12 cellular contexts compared by ENCODE assay signal in genomic region chr5:139296862-139297326, GRCh38. TPM values are rescaled to one million over a fixed set of nuclear protein-coding genes. Genes with fewer than 3 reads are reported as not detected.
A peak's percentile ranks its signal among the peaks of the same experiment; 100 is the strongest.
DNase-seq lines count a peak whose midpoint lies in the region; ATAC-seq and TF ChIP-seq lines count a peak whose summit lies in the region.
"Had no signal": no experiment of that assay in that cellular context is flagged by ENCODE, and none has a peak within 500 bp of the region (broad histone marks: within the 10 kb centered on the region; RNA-seq: fewer than 3 reads in every experiment).

No MANE protein-coding gene starts in this region.

- POLR2A ChIA-PET in CD8-positive, alpha-beta memory T cell (lab: Charles Lee), result interaction anchor here (0.6 to 1.7 kb wide), 4 partner anchors 9 to 45 kb away, joined by 3 to 6 read pairs (median 4); partner anchors contain the start of gene PAIP2

- peaks cover 70% of the 10 kb centered on the region for H3K4me1 ChIP-seq in CD8-positive, alpha-beta memory T cell (ENCODE audit: insufficient read depth, low read length)
- peaks cover 71% of the 10 kb centered on the region for H3K4me1 ChIP-seq in KMS-11 (ENCODE audit: low read depth, poor library complexity, severe bottlenecking)

- ATAC-seq in esophagus mucosa, result no peak

- H2AFZ ChIP-seq in KMS-11 (ENCODE audit: low read depth), result no peak overlapping the region

- TF ChIP-seq CTCF in KMS-11 (conservative IDR thresholded peaks at IDR 0.05; ENCODE audit: low read depth, low read length) (no peak), chondrocyte (IDR thresholded peaks at IDR 0.05) (no peak), neural crest cell (conservative IDR thresholded peaks at IDR 0.05) (no peak)

- H3K9me3 Mint-ChIP-seq in CD8-positive, alpha-beta memory T cell, result no peaks in the 10 kb centered on the region
- H3K9me3 Mint-ChIP-seq in chondrocyte (ENCODE audit: low read depth) (no peaks in the 10 kb centered on the region), neural crest cell (no peaks in the 10 kb centered on the region)
- H3K9me3 Mint-ChIP-seq: immature natural killer cell had no signal

- no peak overlapping the region for H3K4me3 ChIP-seq in CD8-positive, alpha-beta memory T cell (ENCODE audit: low read length)
- no peak overlapping the region for H3K4me3 ChIP-seq in KMS-11 (IDR thresholded peaks at IDR 0.05; ENCODE audit: insufficient read depth, low read depth, low read length)

- peaks cover 0 to 4% of the 10 kb centered on the region in 2 donors for H3K27me3 Mint-ChIP-seq in CD8-positive, alpha-beta memory T cell
- H3K27me3 Mint-ChIP-seq in chondrocyte (ENCODE audit: low read depth) (no peaks in the 10 kb centered on the region), neural crest cell (ENCODE audit: low read depth) (peaks cover 13% of the 10 kb centered on the region)

- H3K4me1 Mint-ChIP-seq in CD8-positive, alpha-beta memory T cell, result peaks cover 68 to 80% (median 79%) of the 10 kb centered on the region in 3 donors
- H3K4me1 Mint-ChIP-seq in chondrocyte (ENCODE audit: low read depth), result peaks cover 60% of the 10 kb centered on the region
- peaks cover 56% of the 10 kb centered on the region for H3K4me1 Mint-ChIP-seq in neural crest cell

- H3K36me3 ChIP-seq in CD8-positive, alpha-beta memory T cell (ENCODE audit: insufficient read depth, low read length), result no peaks in the 10 kb centered on the region
- no peaks in the 10 kb centered on the region for H3K36me3 ChIP-seq in KMS-11 (ENCODE audit: insufficient read depth)

- no peak for DNase-seq in CD8-positive, alpha-beta memory T cell
- DNase-seq in chondrocyte (ENCODE audit: low spot score), result no peak
- DNase-seq in neural crest cell (ENCODE audit: low read depth, low spot score), result no peak
- DNase-seq in NCI-H1436 (lab: John Stamatoyannopoulos, UW), result no peak
- DNase-seq in DMS 273 treated with DMSO at 0.1 percent for 48 hours (lab: John Stamatoyannopoulos, UW), result no peak
- no peak for DNase-seq in cerebellar cortex (ENCODE audit: low spot score)
- DNase-seq: DMS79 treated with DMSO at 0.1 percent for 48 hours, immature natural killer cell, NCI-H2029, Right ventricle myocardium superior had no signal

- H3K27ac Mint-ChIP-seq in CD8-positive, alpha-beta memory T cell, result peak overlapping the region in 7 of 8 donors; percentile 29 to 68 (median 46)
- H3K27ac Mint-ChIP-seq in chondrocyte (ENCODE audit: unreplicated experiment) (peak overlapping the region; percentile 83), neural crest cell (ENCODE audit: unreplicated experiment) (no peak overlapping the region)

- H3K27me3 ChIP-seq in CD8-positive, alpha-beta memory T cell (ENCODE audit: insufficient read depth, low read length, poor library complexity, severe bottlenecking), result no peaks in the 10 kb centered on the region
- H3K27me3 ChIP-seq in KMS-11 (ENCODE audit: insufficient read depth, low read depth), result no peaks in the 10 kb centered on the region

- CTCF ChIA-PET in CD8-positive, alpha-beta memory T cell (lab: Charles Lee), result interaction anchor here (0.7 to 1.8 kb wide), 3 partner anchors 15 to 107 kb away, joined by 3 to 4 read pairs (median 3); partner anchors contain the start of gene SPATA24

- H3K9me3 ChIP-seq in CD8-positive, alpha-beta memory T cell (ENCODE audit: low read length), result no peaks in the 10 kb centered on the region

- H3K9ac ChIP-seq in KMS-11, result no peak overlapping the region

- peaks cover 73% of the 10 kb centered on the region for H4K20me1 ChIP-seq in KMS-11 (ENCODE audit: insufficient read depth)

- peaks cover 0 to 34% (median under 1%) of the 10 kb centered on the region in 3 donors for H3K36me3 Mint-ChIP-seq in CD8-positive, alpha-beta memory T cell
- no peaks in the 10 kb centered on the region for H3K36me3 Mint-ChIP-seq in chondrocyte (ENCODE audit: low read depth)
- H3K36me3 Mint-ChIP-seq in neural crest cell (ENCODE audit: low read depth), result peaks cover 11% of the 10 kb centered on the region
- H3K36me3 Mint-ChIP-seq: immature natural killer cell had no signal

- peak overlapping the region; percentile 51 to 99 (median 98) for H3K4me3 Mint-ChIP-seq in CD8-positive, alpha-beta memory T cell
- H3K4me3 Mint-ChIP-seq in chondrocyte (ENCODE audit: unreplicated experiment) (peak overlapping the region; percentile 31), neural crest cell (peak overlapping the region; percentile 80)

- peaks cover 83% of the 10 kb centered on the region for H3K79me2 ChIP-seq in KMS-11 (ENCODE audit: insufficient read depth, low read depth)

- H3K4me2 ChIP-seq in KMS-11, result peak overlapping the region; percentile 84; the same call in 1 of the 2 replicates

- H3K27ac ChIP-seq in CD8-positive, alpha-beta memory T cell (ENCODE audit: low read depth, low read length), result no peak overlapping the region
- no peak overlapping the region for H3K27ac ChIP-seq in KMS-11

RNA-seq across cellular contexts. Expression of gene MATR3, which starts 3.4 kb away (rescaled TPM):
- 100 to 1,000 TPM; 184 to 199 TPM for total RNA-seq in CD8-positive, alpha-beta memory T cell
- 364 TPM for polyA plus RNA-seq in CD8-positive, alpha-beta memory T cell
- 150 to 218 TPM (median 153 TPM) in 3 replicates for total RNA-seq in chondrocyte
- 321 and 329 TPM in 2 replicates for total RNA-seq in neural crest cell
- total RNA-seq in esophagus mucosa, result 60.5 TPM

RNA-seq across cellular contexts. Expression of gene PAIP2, which starts 44.8 kb away (rescaled TPM):
- total RNA-seq in CD8-positive, alpha-beta memory T cell, result 10 to 100 TPM; 67.9 to 77.0 TPM
- polyA plus RNA-seq in CD8-positive, alpha-beta memory T cell, result 342 TPM
- total RNA-seq in chondrocyte (43.8 to 53.0 TPM (median 47.9 TPM) in 3 replicates), neural crest cell (103 and 104 TPM in 2 replicates), esophagus mucosa (38.1 TPM)

Comparison
In these comparisons a context has a peak if more than half of its experiments do, and no peak if none do; other contexts are left out.
1. H3K4me3 Mint-ChIP-seq: peak in every context shown above with its lines; median percentile 98 in CD8-positive, alpha-beta memory T cell; 80 in neural crest cell; 31 in chondrocyte.